ENCODE assay signal across 23 cellular contexts in genomic region chr2:234187646-234188174, GRCh38.
"Had no signal": no experiment of that assay in that cellular context is flagged by ENCODE, and none has a peak within 500 bp of the region (broad histone marks: within the 10 kb centered on the region; RNA-seq: fewer than 3 reads in every experiment).

No MANE protein-coding gene starts in this region.

- H3K4me2 ChIP-seq: neural progenitor cell had no signal

- H3K9ac ChIP-seq: neural progenitor cell had no signal

- H3K36me3 ChIP-seq: esophagus squamous epithelium, heart right ventricle, left lung, neural progenitor cell, prostate gland, sigmoid colon, stomach, tibial artery had no signal

- DNase-seq: cortex of kidney; effector memory CD8-positive, alpha-beta T cell; erythroblast; esophagus squamous epithelium; glutamatergic neuron; heart right ventricle; hippocampal formation; left cardiac atrium; left lung; mesendoderm; midbrain; naive thymus-derived CD4-positive, alpha-beta T cell; right cardiac atrium; sigmoid colon; stimulated activated CD4-positive, alpha-beta T cell treated with anti-CD3 and anti-CD28 coated beads, Interleukin-2, amount 100 ng/mL, for 24 hours; stimulated activated CD4-positive, alpha-beta T cell treated with anti-CD3 and anti-CD28 coated beads, Interleukin-4, amount 100 ng/mL, for 24 hours; stimulated activated naive CD4-positive, alpha-beta T cell treated with Interleukin-2 at 50 U/mL for 16 hours; stomach; testis; tibial artery had no signal

- ATAC-seq: effector memory CD8-positive, alpha-beta T cell; heart right ventricle; left cardiac atrium; left lung; naive thymus-derived CD4-positive, alpha-beta T cell; right cardiac atrium; stimulated activated effector memory CD8-positive, alpha-beta T cell treated with anti-CD3 and anti-CD28 coated beads, Interleukin-12 subunit alpha, Interleukin-12 subunit beta, amount 100 ng/mL, for 72 hours had no signal

- H3K4me1 ChIP-seq: heart right ventricle, left lung, prostate gland, sigmoid colon, stomach, testis, tibial artery had no signal

- H3K27ac ChIP-seq: esophagus squamous epithelium, heart right ventricle, left lung, neural progenitor cell, prostate gland, sigmoid colon, stomach, testis, tibial artery had no signal

- H3K27me3 ChIP-seq: neural progenitor cell, testis, tibial artery had no signal

- H3K4me3 ChIP-seq: esophagus squamous epithelium, heart right ventricle, left lung, neural progenitor cell, prostate gland, sigmoid colon, stomach, testis, tibial artery had no signal

- H3K9me3 ChIP-seq: esophagus squamous epithelium, heart right ventricle, left lung, prostate gland, sigmoid colon, stomach, testis, tibial artery had no signal

- H2AFZ ChIP-seq: neural progenitor cell had no signal
